In genomic region chr11:96303067-96303466, GRCh38 we compare ENCODE assay signal across 11 cellular contexts. TPM values are rescaled to one million over a fixed set of nuclear protein-coding genes. Genes with fewer than 3 reads are reported as not detected.
A peak's percentile ranks its signal among the peaks of the same experiment; 100 is the strongest.
DNase-seq lines count a peak whose midpoint lies in the region; TF ChIP-seq lines count a peak whose summit lies in the region.
"Had no signal": no experiment of that assay in that cellular context is flagged by ENCODE, and none has a peak within 500 bp of the region (broad histone marks: within the 10 kb centered on the region; RNA-seq: fewer than 3 reads in every experiment).

No MANE protein-coding gene starts in this region.

- H3K4me1 ChIP-seq in breast epithelium (peaks cover 6 to 16% of the 10 kb centered on the region in 2 donors), sigmoid colon (peaks cover 0 to 31% (median 30%) of the 10 kb centered on the region in 4 donors)

- TF ChIP-seq POLR2A in breast epithelium (IDR thresholded peaks at IDR 0.05), result no peak
- no peak for TF ChIP-seq POLR2A in sigmoid colon (IDR thresholded peaks at IDR 0.05)

- no peak for TF ChIP-seq EP300 in sigmoid colon (IDR thresholded peaks at IDR 0.05)

- intact Hi-C loops in breast epithelium (cut with DNase I; ENCODE audit: low total_unique reads) (no loop called here), sigmoid colon (cut with DNase I) (no loop called here)

- DNase-seq in AML-193 (lab: John Stamatoyannopoulos, UW), result peak; percentile 40 to 61
- DNase-seq in Kasumi-1 (lab: John Stamatoyannopoulos, UW), result peak; percentile 33 to 34
- no peak for DNase-seq in breast epithelium (ENCODE audit: low spot score in 2 of 2)
- DNase-seq in lung microvascular endothelial cell (ENCODE audit: low read depth in 2 of 2), result peak; percentile 90 to 91
- no peak for DNase-seq in NCI-H2081 treated with DMSO at 0.1 percent for 48 hours (lab: John Stamatoyannopoulos, UW)
- DNase-seq in NCI-H82 treated with DMSO at 0.1 percent for 48 hours (lab: John Stamatoyannopoulos, UW; ENCODE audit: unreplicated experiment), result no peak
- no peak for DNase-seq in sigmoid colon
- DNase-seq in stimulated activated CD4-positive, alpha-beta T cell treated with anti-CD3 and anti-CD28 coated beads, Interleukin-1b, Interleukin-23, amount 100 ng/mL, for 48 hours, result no peak
- DNase-seq: glutamatergic neuron, occipital lobe, Peyer's patch had no signal

- TF ChIP-seq CTCF in breast epithelium (IDR thresholded peaks at IDR 0.05) (no peak), sigmoid colon (IDR thresholded peaks at IDR 0.05) (no peak)

- H3K27me3 ChIP-seq in breast epithelium, result no peaks in the 10 kb centered on the region
- H3K27me3 ChIP-seq in sigmoid colon, result no peaks in the 10 kb centered on the region
- H3K27me3 ChIP-seq: Peyer's patch had no signal

- no peaks in the 10 kb centered on the region for H3K36me3 ChIP-seq in breast epithelium
- no peaks in the 10 kb centered on the region for H3K36me3 ChIP-seq in sigmoid colon
- H3K36me3 ChIP-seq: Peyer's patch had no signal

- 16 to 63% methylated on average over 1 of the region's 1 CpG for WGBS in sigmoid colon, 2 donors

- H3K27ac ChIP-seq in breast epithelium (peak overlapping the region; percentile 2 to 68), sigmoid colon (no peak overlapping the region)

- H3K4me3 ChIP-seq in breast epithelium (no peak overlapping the region), sigmoid colon (no peak overlapping the region)
- H3K4me3 ChIP-seq: Peyer's patch had no signal

- H3K9me3 ChIP-seq in breast epithelium (no peaks in the 10 kb centered on the region), sigmoid colon (no peaks in the 10 kb centered on the region)
- H3K9me3 ChIP-seq: Peyer's patch had no signal

RNA-seq across cellular contexts. Expression of gene MAML2, which starts 39.9 kb away (rescaled TPM):
- total RNA-seq in breast epithelium (10 to 100 TPM; 45.6 to 82.8 (median 68.2) TPM), lung microvascular endothelial cell (4.6 and 5.2 TPM in 2 replicates), sigmoid colon (10 to 100 TPM; 11.8 to 20.7 (median 17.9) TPM)
- 1 to 10 TPM; 2.8 to 7.1 (median 4.2) TPM for polyA plus RNA-seq in sigmoid colon

Comparison
In these comparisons a context has a peak if more than half of its experiments do, and no peak if none do; other contexts are left out.
1. DNase-seq: peak in AML-193 (2 of 2), Kasumi-1 (2 of 2) and lung microvascular endothelial cell (2 of 2); none in breast epithelium (0 of 2), NCI-H2081 treated with DMSO at 0.1 percent for 48 hours (single experiment), NCI-H82 treated with DMSO at 0.1 percent for 48 hours (single experiment), sigmoid colon (single experiment) and stimulated activated CD4-positive, alpha-beta T cell treated with anti-CD3 and anti-CD28 coated beads, Interleukin-1b, Interleukin-23, amount 100 ng/mL, for 48 hours (single experiment).
2. H3K27ac ChIP-seq: peak in breast epithelium (2 of 2); none in sigmoid colon (0 of 4).